In genomic region chr3:39506863-39507262, GRCh38 we compare ENCODE assay signal across 17 cellular contexts. TPM values are rescaled to one million over a fixed set of nuclear protein-coding genes. Genes with fewer than 3 reads are reported as not detected.
"Had no signal": no experiment of that assay in that cellular context is flagged by ENCODE, and none has a peak within 500 bp of the region (broad histone marks: within the 10 kb centered on the region; RNA-seq: fewer than 3 reads in every experiment).

No MANE protein-coding gene starts in this region.

- H3K27ac ChIP-seq: body of pancreas, epithelial cell of prostate, parathyroid adenoma had no signal

- DNase-seq: activated CD4-positive, alpha-beta T cell treated with anti-CD3 and anti-CD28 coated beads for 4 hours; activated CD8-positive, alpha-beta T cell treated with anti-CD3 and anti-CD28 coated beads for 36 hours; activated effector memory CD4-positive, alpha-beta T cell treated with Interleukin-2 at 50 U/mL for 16 hours; activated T-cell treated with anti-CD3 and anti-CD28 coated beads, Interleukin-2, amount 50 U/mL, for 4 hours; amygdala; body of pancreas; effector memory CD4-positive, alpha-beta T cell; islet precursor cell; naive B cell; stimulated activated CD4-positive, alpha-beta T cell treated with anti-CD3 and anti-CD28 coated beads, Interleukin-1b, Interleukin-23, amount 100 ng/mL, for 48 hours had no signal

- H3K4me1 Mint-ChIP-seq: activated naive CD4-positive, alpha-beta T cell treated with anti-CD3 and anti-CD28 coated beads, Interleukin-2, amount 50 U/mL, for 24 hours; central memory CD8-positive, alpha-beta T cell; WTC11 had no signal

- H3K36me3 Mint-ChIP-seq: activated naive CD4-positive, alpha-beta T cell treated with anti-CD3 and anti-CD28 coated beads, Interleukin-2, amount 50 U/mL, for 24 hours; WTC11 had no signal

- H3K4me3 ChIP-seq: body of pancreas, lung had no signal

- H3K9me3 Mint-ChIP-seq: activated CD8-positive, alpha-beta T cell treated with anti-CD3 and anti-CD28 coated beads for 36 hours; activated naive CD4-positive, alpha-beta T cell treated with anti-CD3 and anti-CD28 coated beads, Interleukin-2, amount 50 U/mL, for 24 hours; activated T-cell treated with anti-CD3 and anti-CD28 coated beads, Interleukin-2, amount 50 U/mL, for 4 hours; central memory CD8-positive, alpha-beta T cell had no signal

- H3K9ac ChIP-seq: parathyroid adenoma had no signal

- H3K4me3 Mint-ChIP-seq: activated CD8-positive, alpha-beta T cell treated with anti-CD3 and anti-CD28 coated beads for 36 hours; activated naive CD4-positive, alpha-beta T cell treated with anti-CD3 and anti-CD28 coated beads, Interleukin-2, amount 50 U/mL, for 24 hours; activated T-cell treated with anti-CD3 and anti-CD28 coated beads, Interleukin-2, amount 50 U/mL, for 4 hours; central memory CD8-positive, alpha-beta T cell; naive B cell; WTC11 had no signal

- H3K79me2 ChIP-seq: parathyroid adenoma had no signal

- H3K9me3 ChIP-seq: body of pancreas had no signal

- H3K27ac Mint-ChIP-seq: activated CD8-positive, alpha-beta T cell treated with anti-CD3 and anti-CD28 coated beads for 36 hours; activated naive CD4-positive, alpha-beta T cell treated with anti-CD3 and anti-CD28 coated beads, Interleukin-2, amount 50 U/mL, for 24 hours; naive B cell; WTC11 had no signal

- H3K4me1 ChIP-seq: parathyroid adenoma had no signal

- FAIRE-seq: TTC549 had no signal

- ATAC-seq: activated CD8-positive, alpha-beta T cell treated with anti-CD3 and anti-CD28 coated beads for 36 hours; body of pancreas had no signal

RNA-seq across cellular contexts. Expression of gene MOBP, which starts 39.4 kb away (rescaled TPM):
- total RNA-seq: activated CD8-positive, alpha-beta T cell treated with anti-CD3 and anti-CD28 coated beads for 36 hours; activated T-cell treated with anti-CD3 and anti-CD28 coated beads, Interleukin-2, amount 50 U/mL, for 4 hours; body of pancreas had no signal
